Comparison of ENCODE assay signal across 10 cellular contexts in the genomic region with DNA sequence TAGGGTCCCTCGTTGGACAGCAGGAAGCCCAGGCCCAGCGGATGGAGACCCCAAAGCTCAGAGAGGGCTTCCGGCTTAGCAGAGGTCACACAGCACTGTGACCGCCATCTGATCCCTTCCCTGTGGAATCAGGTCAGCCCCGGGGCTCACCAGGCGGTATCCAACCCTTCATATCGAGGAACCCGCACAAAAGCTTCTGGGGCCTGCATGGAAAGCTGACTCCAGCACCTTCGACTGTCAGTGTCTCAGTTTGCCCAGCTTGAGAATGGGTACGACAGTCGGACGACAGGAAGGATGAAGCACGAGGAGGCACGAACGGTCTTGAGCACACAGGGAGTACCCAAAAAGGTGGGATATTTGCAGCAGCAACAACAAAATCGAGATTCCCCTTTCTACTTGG. TPM values are rescaled to one million over a fixed set of nuclear protein-coding genes. Genes with fewer than 3 reads are reported as not detected.
A peak's percentile ranks its signal among the peaks of the same experiment; 100 is the strongest.
DNase-seq lines count a peak whose midpoint lies in the region; ATAC-seq lines count a peak whose summit lies in the region.
"Had no signal": no experiment of that assay in that cellular context is flagged by ENCODE, and none has a peak within 500 bp of the region (broad histone marks: within the 10 kb centered on the region; RNA-seq: fewer than 3 reads in every experiment).

No MANE protein-coding gene starts in this region.

- peak overlapping the region; percentile 99 for H3K4me3 ChIP-seq in naive thymus-derived CD4-positive, alpha-beta T cell (ENCODE audit: low read length)

- no peaks in the 10 kb centered on the region for H3K27me3 Mint-ChIP-seq in stimulated activated naive CD8-positive, alpha-beta T cell treated with anti-CD3 and anti-CD28 coated beads, Interleukin-15, Interleukin-2, amounts not matched to agents 100 ng/mL and 50 ng/mL, for 24 hours
- H3K27me3 Mint-ChIP-seq in stimulated activated naive CD8-positive, alpha-beta T cell treated with anti-CD3 and anti-CD28 coated beads, Interleukin-15, amount 100 ng/mL, for 72 hours, result no peaks in the 10 kb centered on the region
- no peaks in the 10 kb centered on the region for H3K27me3 Mint-ChIP-seq in activated naive CD8-positive, alpha-beta T cell treated with anti-CD3 and anti-CD28 coated beads, Interleukin-2, amount 10 ng/mL, durations not matched to agents 7 days and 5 days
- no peaks in the 10 kb centered on the region for H3K27me3 Mint-ChIP-seq in naive thymus-derived CD4-positive, alpha-beta T cell

- H3K27ac Mint-ChIP-seq in stimulated activated naive CD8-positive, alpha-beta T cell treated with anti-CD3 and anti-CD28 coated beads, Interleukin-15, Interleukin-2, amounts not matched to agents 100 ng/mL and 50 ng/mL, for 24 hours, result peak overlapping the region; percentile 74
- peak overlapping the region in 1 of 2 donors; percentile 27 for H3K27ac Mint-ChIP-seq in stimulated activated naive CD8-positive, alpha-beta T cell treated with anti-CD3 and anti-CD28 coated beads, Interleukin-15, amount 100 ng/mL, for 72 hours
- peak overlapping the region; percentile 88 for H3K27ac Mint-ChIP-seq in activated naive CD8-positive, alpha-beta T cell treated with anti-CD3 and anti-CD28 coated beads, Interleukin-2, amount 10 ng/mL, durations not matched to agents 7 days and 5 days
- H3K27ac Mint-ChIP-seq in naive thymus-derived CD4-positive, alpha-beta T cell, result peak overlapping the region; percentile 81 to 98 (median 93)

- H3K27me3 ChIP-seq in naive thymus-derived CD4-positive, alpha-beta T cell (ENCODE audit: control insufficient read depth in 2 of 2, insufficient read depth in 2 of 2, low read length in 2 of 2), result no peaks in the 10 kb centered on the region

- H3K36me3 ChIP-seq in naive thymus-derived CD4-positive, alpha-beta T cell (ENCODE audit: control insufficient read depth in 2 of 3, insufficient read depth in 3 of 3, low read length in 3 of 3), result peaks cover 20 to 64% (median 37%) of the 10 kb centered on the region in 3 experiments

- ATAC-seq in stimulated activated naive CD8-positive, alpha-beta T cell treated with anti-CD3 and anti-CD28 coated beads, Interleukin-15, amount 100 ng/mL, for 72 hours, result no peak
- ATAC-seq in activated naive CD8-positive, alpha-beta T cell treated with anti-CD3 and anti-CD28 coated beads, Interleukin-2, amount 10 ng/mL, durations not matched to agents 7 days and 5 days (ENCODE audit: low read depth), result no peak
- no peak for ATAC-seq in naive thymus-derived CD4-positive, alpha-beta T cell
- ATAC-seq in HG02981 (IDR thresholded peaks at IDR 0.05; ENCODE audit: unreplicated experiment) (no peak), GM21825 (IDR thresholded peaks at IDR 0.05; ENCODE audit: unreplicated experiment) (no peak), HG02798 (IDR thresholded peaks at IDR 0.05; ENCODE audit: poor library complexity, unreplicated experiment) (no peak)

- POLR2A ChIA-PET in activated naive CD8-positive, alpha-beta T cell treated with anti-CD3 and anti-CD28 coated beads, Interleukin-2, amount 10 ng/mL, durations not matched to agents 7 days and 5 days (lab: Charles Lee), result interaction anchor here (0.5 to 2.4 kb wide), 4 partner anchors 13 to 72 kb away, joined by 3 to 8 read pairs (median 5); no protein-coding TSS in a partner anchor
- POLR2A ChIA-PET in naive thymus-derived CD4-positive, alpha-beta T cell (lab: Charles Lee), result interaction anchor here (0.6 to 14.9 kb wide), 10 partner anchors 9 to 1929 kb away, joined by 3 to 359 read pairs (median 4); a partner anchor contains a TSS

- H3K27ac ChIP-seq in naive thymus-derived CD4-positive, alpha-beta T cell (ENCODE audit: low read depth, low read length), result peak overlapping the region; percentile 85

- H3K4me1 Mint-ChIP-seq in stimulated activated naive CD8-positive, alpha-beta T cell treated with anti-CD3 and anti-CD28 coated beads, Interleukin-15, Interleukin-2, amounts not matched to agents 100 ng/mL and 50 ng/mL, for 24 hours (ENCODE audit: low read depth), result peaks cover 48% of the 10 kb centered on the region
- peaks cover 71% of the 10 kb centered on the region for H3K4me1 Mint-ChIP-seq in stimulated activated naive CD8-positive, alpha-beta T cell treated with anti-CD3 and anti-CD28 coated beads, Interleukin-15, amount 100 ng/mL, for 72 hours
- H3K4me1 Mint-ChIP-seq in activated naive CD8-positive, alpha-beta T cell treated with anti-CD3 and anti-CD28 coated beads, Interleukin-2, amount 10 ng/mL, durations not matched to agents 7 days and 5 days, result peaks cover 31% of the 10 kb centered on the region
- H3K4me1 Mint-ChIP-seq in naive thymus-derived CD4-positive, alpha-beta T cell, result peaks cover 26 to 58% (median 43%) of the 10 kb centered on the region in 7 donors

- no peaks in the 10 kb centered on the region for H3K9me3 ChIP-seq in naive thymus-derived CD4-positive, alpha-beta T cell (ENCODE audit: control insufficient read depth in 2 of 3, low read length in 3 of 3)
- H3K9me3 ChIP-seq: HAP-1 had no signal

- H3K4me1 ChIP-seq in naive thymus-derived CD4-positive, alpha-beta T cell (ENCODE audit: control insufficient read depth in 2 of 2, insufficient read depth in 2 of 2, low read length in 2 of 2), result peaks cover 24 to 60% of the 10 kb centered on the region in 2 donors
- H3K4me1 ChIP-seq: HAP-1 had no signal

- intact Hi-C loops in naive thymus-derived CD4-positive, alpha-beta T cell (cut with micrococcal nuclease), result loop anchor here in 1 of 2 donors (2.0 kb wide), 2 partner anchors 83 to 109 kb away; a partner anchor contains a TSS

- peaks cover 37% of the 10 kb centered on the region for H3K36me3 Mint-ChIP-seq in stimulated activated naive CD8-positive, alpha-beta T cell treated with anti-CD3 and anti-CD28 coated beads, Interleukin-15, Interleukin-2, amounts not matched to agents 100 ng/mL and 50 ng/mL, for 24 hours (ENCODE audit: low read depth)
- H3K36me3 Mint-ChIP-seq in activated naive CD8-positive, alpha-beta T cell treated with anti-CD3 and anti-CD28 coated beads, Interleukin-2, amount 10 ng/mL, durations not matched to agents 7 days and 5 days, result peaks cover 30% of the 10 kb centered on the region
- peaks cover 0 to 32% (median 25%) of the 10 kb centered on the region in 5 donors for H3K36me3 Mint-ChIP-seq in naive thymus-derived CD4-positive, alpha-beta T cell

- peak overlapping the region; percentile 86 for H3K4me3 Mint-ChIP-seq in stimulated activated naive CD8-positive, alpha-beta T cell treated with anti-CD3 and anti-CD28 coated beads, Interleukin-15, Interleukin-2, amounts not matched to agents 100 ng/mL and 50 ng/mL, for 24 hours
- H3K4me3 Mint-ChIP-seq in stimulated activated naive CD8-positive, alpha-beta T cell treated with anti-CD3 and anti-CD28 coated beads, Interleukin-15, amount 100 ng/mL, for 72 hours, result peak overlapping the region in 1 of 2 donors; percentile 18
- H3K4me3 Mint-ChIP-seq in activated naive CD8-positive, alpha-beta T cell treated with anti-CD3 and anti-CD28 coated beads, Interleukin-2, amount 10 ng/mL, durations not matched to agents 7 days and 5 days, result peak overlapping the region; percentile 93
- peak overlapping the region; percentile 67 to 99 (median 94) for H3K4me3 Mint-ChIP-seq in naive thymus-derived CD4-positive, alpha-beta T cell

- no peak for DNase-seq in stimulated activated naive CD8-positive, alpha-beta T cell treated with anti-CD3 and anti-CD28 coated beads, Interleukin-15, amount 100 ng/mL, for 72 hours
- DNase-seq in activated naive CD8-positive, alpha-beta T cell treated with anti-CD3 and anti-CD28 coated beads, Interleukin-2, amount 10 ng/mL, durations not matched to agents 7 days and 5 days, result no peak
- no peak for DNase-seq in naive thymus-derived CD4-positive, alpha-beta T cell
- no peak for DNase-seq in hippocampal formation (lab: John Stamatoyannopoulos, UW)
- DNase-seq: NCI-H1930 had no signal

- H3K9me3 Mint-ChIP-seq in stimulated activated naive CD8-positive, alpha-beta T cell treated with anti-CD3 and anti-CD28 coated beads, Interleukin-15, Interleukin-2, amounts not matched to agents 100 ng/mL and 50 ng/mL, for 24 hours, result no peaks in the 10 kb centered on the region
- H3K9me3 Mint-ChIP-seq in stimulated activated naive CD8-positive, alpha-beta T cell treated with anti-CD3 and anti-CD28 coated beads, Interleukin-15, amount 100 ng/mL, for 72 hours, result no peaks in the 10 kb centered on the region
- no peaks in the 10 kb centered on the region for H3K9me3 Mint-ChIP-seq in activated naive CD8-positive, alpha-beta T cell treated with anti-CD3 and anti-CD28 coated beads, Interleukin-2, amount 10 ng/mL, durations not matched to agents 7 days and 5 days
- no peaks in the 10 kb centered on the region for H3K9me3 Mint-ChIP-seq in naive thymus-derived CD4-positive, alpha-beta T cell

- CTCF ChIA-PET in naive thymus-derived CD4-positive, alpha-beta T cell (lab: Charles Lee), result interaction anchor here (1.8 kb wide), 1 partner anchor 8 kb away, joined by 6 read pairs; no protein-coding TSS in a partner anchor

RNA-seq across cellular contexts. Expression of a gene that starts 2.6 kb away (rescaled TPM):
- total RNA-seq in activated naive CD8-positive, alpha-beta T cell treated with anti-CD3 and anti-CD28 coated beads, Interleukin-2, amount 10 ng/mL, durations not matched to agents 7 days and 5 days, result 100 to 1,000 TPM; 697 to 718 TPM
- 1,000 to 10,000 TPM in 2 of 5 experiments, 100 to 1,000 TPM in 3; 658 to 1,102 (median 755) TPM for total RNA-seq in naive thymus-derived CD4-positive, alpha-beta T cell
- polyA plus RNA-seq in naive thymus-derived CD4-positive, alpha-beta T cell, result 100 to 1,000 TPM; 643 to 982 TPM

RNA-seq across cellular contexts. Expression of a gene that starts 30.6 kb away (rescaled TPM):
- total RNA-seq in activated naive CD8-positive, alpha-beta T cell treated with anti-CD3 and anti-CD28 coated beads, Interleukin-2, amount 10 ng/mL, durations not matched to agents 7 days and 5 days, result 1 to 10 TPM; 3.9 to 5.0 TPM
- total RNA-seq in naive thymus-derived CD4-positive, alpha-beta T cell, result 10 to 100 TPM in 4 of 5 experiments, 1 to 10 TPM in 1; 1.1 to 33.6 (median 19.9) TPM
- 10 to 100 TPM; 10.8 to 13.1 TPM for polyA plus RNA-seq in naive thymus-derived CD4-positive, alpha-beta T cell

RNA-seq across cellular contexts. Expression of a gene that starts 34.5 kb away (rescaled TPM):
- under 1 TPM; 0.44 to 0.71 TPM for total RNA-seq in activated naive CD8-positive, alpha-beta T cell treated with anti-CD3 and anti-CD28 coated beads, Interleukin-2, amount 10 ng/mL, durations not matched to agents 7 days and 5 days
- 10 to 100 TPM in 1 of 5 experiments, 1 to 10 TPM in 4; 1.2 to 11.2 (median 7.2) TPM for total RNA-seq in naive thymus-derived CD4-positive, alpha-beta T cell
- 1 to 10 TPM in 1 of 2 donors, under 1 TPM in 1; 0.92 to 1.3 TPM for polyA plus RNA-seq in naive thymus-derived CD4-positive, alpha-beta T cell
